Comparison of ENCODE assay signal across 9 cellular contexts in the genomic region with DNA sequence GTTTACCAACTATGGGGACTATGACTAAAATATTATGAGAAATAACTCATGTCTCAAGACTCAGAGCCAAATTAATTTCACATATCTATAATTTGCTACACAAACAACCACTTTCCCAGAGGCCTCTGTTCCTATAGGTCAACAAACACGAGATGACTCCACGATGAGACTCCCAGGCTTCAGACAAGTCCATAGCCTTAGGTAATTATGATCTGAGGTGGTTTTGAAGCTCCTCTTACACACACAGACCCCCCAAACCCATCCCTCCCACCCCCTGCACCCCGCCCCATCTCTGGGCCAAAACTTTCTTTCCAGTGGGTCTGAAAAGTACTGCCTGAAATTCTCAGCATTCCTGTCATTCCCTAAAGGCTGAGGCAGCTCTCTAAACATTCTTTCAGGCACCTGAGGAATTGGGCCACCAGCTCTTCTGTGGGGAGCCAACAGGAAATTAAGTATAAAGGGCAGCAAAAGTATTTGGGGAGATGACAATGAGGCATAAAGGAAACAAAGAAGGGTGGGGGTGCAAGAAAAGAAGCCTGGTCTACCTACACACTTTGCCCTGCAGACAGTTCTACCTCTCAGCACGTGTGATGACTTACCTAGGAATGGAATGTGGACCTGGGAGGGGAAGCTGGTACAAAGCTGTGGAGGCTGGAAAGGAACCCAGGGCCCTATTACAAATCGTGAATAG.
A peak's percentile ranks its signal among the peaks of the same experiment; 100 is the strongest.
DNase-seq lines count a peak whose midpoint lies in the region; ATAC-seq and TF ChIP-seq lines count a peak whose summit lies in the region.
"Had no signal": no experiment of that assay in that cellular context is flagged by ENCODE, and none has a peak within 500 bp of the region (broad histone marks: within the 10 kb centered on the region; RNA-seq: fewer than 3 reads in every experiment).

No MANE protein-coding gene starts in this region.

- H3K9me3 ChIP-seq in left ventricle myocardium inferior (replicated peaks), result no peaks in the 10 kb centered on the region
- H3K9me3 ChIP-seq in body of pancreas, result no peaks in the 10 kb centered on the region
- H3K9me3 ChIP-seq: BLaER1 had no signal

- no peak for DNase-seq in left ventricle myocardium inferior
- DNase-seq in Right ventricle myocardium inferior (ENCODE audit: missing footprints), result no peak
- peak; percentile 28 to 64 (median 42) for DNase-seq in body of pancreas
- DNase-seq in kidney tubule cell (ENCODE audit: low spot score), result peak; percentile 100
- no peak for DNase-seq in activated CD4-positive, alpha-beta T cell treated with anti-CD3 and anti-CD28 coated beads, Interleukin-2, amount 50 U/mL, for 4 hours
- DNase-seq in amygdala (lab: John Stamatoyannopoulos, UW), result no peak
- DNase-seq in ureter (ENCODE audit: low spot score), result no peak

- ATAC-seq in Right ventricle myocardium inferior, result no peak
- peak; percentile 87 for ATAC-seq in body of pancreas
- ATAC-seq in HG03039 (IDR thresholded peaks at IDR 0.05; ENCODE audit: unreplicated experiment), result no peak

- H3K27ac ChIP-seq in left ventricle myocardium inferior (replicated peaks) (peak overlapping the region; percentile 33), body of pancreas (peak overlapping the region; percentile 4 to 86 (median 60))
- H3K27ac ChIP-seq: BLaER1 had no signal

- H3K4me3 ChIP-seq in left ventricle myocardium inferior (no peak overlapping the region), body of pancreas (no peak overlapping the region)
- H3K4me3 ChIP-seq: BLaER1 had no signal

- TF ChIP-seq CTCF in left ventricle myocardium inferior (IDR thresholded peaks at IDR 0.05; ENCODE audit: borderline replicate concordance), result no peak
- TF ChIP-seq CTCF in body of pancreas (IDR thresholded peaks at IDR 0.05), result no peak

- H3K27me3 ChIP-seq in left ventricle myocardium inferior (ENCODE audit: low read depth) (no peaks in the 10 kb centered on the region), body of pancreas (no peaks in the 10 kb centered on the region)
- H3K27me3 ChIP-seq: BLaER1 had no signal

- intact Hi-C loops in left ventricle myocardium inferior (cut with micrococcal nuclease) (no loop called here), Right ventricle myocardium inferior (cut with DNase I) (no loop called here), body of pancreas (cut with DNase I) (no loop called here)

- H3K36me3 ChIP-seq in left ventricle myocardium inferior (no peaks in the 10 kb centered on the region), body of pancreas (replicated peaks in 1 of 2; ENCODE audit: insufficient read depth in 1 of 2, low read depth in 2 of 2) (no peaks in the 10 kb centered on the region)
- H3K36me3 ChIP-seq: BLaER1 had no signal

- no peak for TF ChIP-seq POLR2A in body of pancreas (IDR thresholded peaks at IDR 0.05)

- WGBS in body of pancreas, 2 donors, result 33 to 42% methylated on average over 5 of the region's 5 CpGs

- H3K4me1 ChIP-seq in left ventricle myocardium inferior, result peaks cover 15% of the 10 kb centered on the region
- peaks cover 43% of the 10 kb centered on the region for H3K4me1 ChIP-seq in body of pancreas
- H3K4me1 ChIP-seq: BLaER1 had no signal

Comparison
In these comparisons a context has a peak if more than half of its experiments do, and no peak if none do; other contexts are left out.
1. DNase-seq: peak in body of pancreas (4 of 4) and kidney tubule cell (single experiment); none in left ventricle myocardium inferior (single experiment), Right ventricle myocardium inferior (single experiment), activated CD4-positive, alpha-beta T cell treated with anti-CD3 and anti-CD28 coated beads, Interleukin-2, amount 50 U/mL, for 4 hours (0 of 2), amygdala (0 of 56) and ureter (single experiment).